8 cellular contexts compared by ENCODE assay signal in the genomic region with DNA sequence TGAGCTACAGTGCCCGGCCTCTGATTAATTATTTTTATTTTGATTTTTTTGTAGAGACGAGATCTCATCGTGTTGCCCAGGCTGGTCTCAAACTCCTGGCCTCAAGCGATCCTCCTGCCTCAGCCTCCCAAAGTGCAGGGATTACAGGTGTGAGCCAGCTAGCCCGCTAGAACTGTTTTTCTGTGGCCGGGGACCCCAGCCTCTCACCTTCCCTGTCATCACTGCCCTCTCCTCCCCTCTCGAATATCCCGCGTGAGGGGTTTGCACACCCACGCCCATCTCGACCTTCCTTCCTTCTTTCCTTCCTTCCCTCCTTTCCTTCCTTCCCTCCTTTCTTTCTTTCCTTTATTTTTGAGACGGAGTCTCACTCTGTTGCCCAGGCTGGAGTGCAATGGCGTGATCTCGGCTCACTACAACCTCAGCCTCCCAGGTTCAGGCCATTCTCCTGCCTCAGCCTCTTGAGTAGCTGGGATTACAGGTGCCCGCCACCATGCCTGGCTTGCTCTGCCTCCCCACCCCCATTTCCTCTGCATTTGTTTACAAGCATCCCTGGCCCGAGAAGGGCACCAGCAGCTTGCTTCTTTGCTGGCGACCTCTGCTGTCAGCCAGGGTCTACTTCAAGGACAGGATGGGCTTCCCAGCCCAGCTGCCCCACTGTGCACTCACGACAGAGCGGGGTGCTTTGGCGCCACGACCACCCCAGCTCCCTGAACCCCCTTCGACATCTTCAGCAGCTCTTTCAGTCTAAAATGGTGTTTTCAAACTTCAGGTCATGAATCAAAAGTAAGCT. TPM values are rescaled to one million over a fixed set of nuclear protein-coding genes. Genes with fewer than 3 reads are reported as not detected.
DNase-seq lines count a peak whose midpoint lies in the region; ATAC-seq lines count a peak whose summit lies in the region.

No MANE protein-coding gene starts in this region.

- ATAC-seq in GM19452 (IDR thresholded peaks at IDR 0.05; ENCODE audit: unreplicated experiment) (no peak), GM21723 (IDR thresholded peaks at IDR 0.05; ENCODE audit: unreplicated experiment) (no peak)

- H3K27ac ChIP-seq in substantia nigra (ENCODE audit: low read depth, low read length, poor library complexity, severe bottlenecking) = no peak overlapping the region

- DNase-seq in 8988T (peak; percentile 89), ELR (ENCODE audit: low read depth) (peak; percentile 53), NCI-H524 treated with DMSO at 0.1 percent for 48 hours (lab: John Stamatoyannopoulos, UW) (peak; percentile 33), dermis blood vessel endothelial cell (peak; percentile 62), NCI-H1436 (lab: John Stamatoyannopoulos, UW) (no peak), substantia nigra (lab: John Stamatoyannopoulos, UW) (no peak)

RNA-seq across cellular contexts. Expression of a gene that starts 4.3 kb away (rescaled TPM):
- total RNA-seq in dermis blood vessel endothelial cell = 27.6 and 30.3 TPM in 2 replicates

Comparison
In these comparisons a context has a peak if more than half of its experiments do, and no peak if none do; other contexts are left out.
1. DNase-seq: peak in 8988T (single experiment), ELR (single experiment), NCI-H524 treated with DMSO at 0.1 percent for 48 hours (single experiment) and dermis blood vessel endothelial cell (single experiment); none in NCI-H1436 (single experiment) and substantia nigra (0 of 49).